In the genomic region with DNA sequence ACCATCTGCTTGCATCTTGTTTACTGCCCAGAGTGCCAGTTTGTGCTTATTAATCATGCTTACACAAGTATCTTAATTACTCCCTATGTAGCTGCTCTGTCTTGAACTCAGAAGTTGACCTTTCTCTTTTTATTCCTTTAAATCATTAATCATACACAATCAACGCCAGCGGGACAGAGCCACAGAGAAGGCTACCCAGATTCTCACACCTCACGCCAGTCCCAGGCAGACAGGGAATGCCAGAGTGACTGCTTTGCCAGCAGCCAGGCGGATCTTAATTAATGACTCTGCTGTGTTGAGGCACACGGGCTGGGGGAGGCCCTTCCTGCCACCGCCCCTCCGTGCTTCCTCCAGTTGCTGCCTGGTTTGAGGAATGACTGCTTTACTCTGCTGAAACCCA, we compare ENCODE assay signal across 26 cellular contexts.
DNase-seq lines count a peak whose midpoint lies in the region; ATAC-seq, FAIRE-seq and TF ChIP-seq lines count a peak whose summit lies in the region.
"Had no signal": no experiment of that assay in that cellular context is flagged by ENCODE, and none has a peak within 500 bp of the region (broad histone marks: within the 10 kb centered on the region; RNA-seq: fewer than 3 reads in every experiment).

No MANE protein-coding gene starts in this region.

- 23% methylated on average over 7 of the region's 7 CpGs for WGBS in mesenchymal stem cell

- no peaks in the 10 kb centered on the region for H4K20me1 ChIP-seq in astrocyte (ENCODE audit: insufficient read depth, low read length)

- TF ChIP-seq CTCF in astrocyte (IDR thresholded peaks at IDR 0.05; ENCODE audit: insufficient read depth, low read depth, low read length) = no peak
- no peak for TF ChIP-seq CTCF in thoracic aorta (IDR thresholded peaks at IDR 0.05)
- TF ChIP-seq CTCF in dorsolateral prefrontal cortex (IDR thresholded peaks at IDR 0.05 in 54 of 56, conservative IDR thresholded peaks at IDR 0.05 in 2 of 56; ENCODE audit: low read depth in 1 of 56, partially characterized antibody in 56 of 56) = no peak

- H4K91ac ChIP-seq in mesenchymal stem cell (ENCODE audit: low read length) = peak overlapping the region; percentile 19

- H2AFZ ChIP-seq in astrocyte (ENCODE audit: low read depth, low read length) (no peak overlapping the region), mesenchymal stem cell (ENCODE audit: low read depth, low read length) (no peak overlapping the region)
- H2AFZ ChIP-seq: GM23338, PC-9 had no signal

- no peak overlapping the region for H3K27ac Mint-ChIP-seq in astrocyte (ENCODE audit: unreplicated experiment)
- H3K27ac Mint-ChIP-seq in activated naive CD4-positive, alpha-beta T cell treated with anti-CD3 and anti-CD28 coated beads, Interleukin-2, amount 10 ng/mL, durations not matched to agents 7 days and 5 days = no peak overlapping the region
- H3K27ac Mint-ChIP-seq: activated B cell treated with CpG ODN at 0.5 μM for 24 hours; activated CD8-positive, alpha-beta T cell treated with anti-CD3 and anti-CD28 coated beads for 36 hours; GM23338; stimulated activated naive B cell treated with anti-CD40 and anti-IgM and Interleukin-4, amounts not matched to agents 10 μg/mL and 1 μg/mL and 100 μg/mL, for 72 hours had no signal

- H3K27ac ChIP-seq in astrocyte (ENCODE audit: low read depth, low read length) (no peak overlapping the region), mesenchymal stem cell (ENCODE audit: low read length, poor library complexity, severe bottlenecking) (no peak overlapping the region), thoracic aorta (peak overlapping the region; percentile 67 to 97), dorsolateral prefrontal cortex (no peak overlapping the region)
- H3K27ac ChIP-seq: neutrophil, PC-9, tibial nerve had no signal

- peaks cover 3% of the 10 kb centered on the region for H3K9me3 Mint-ChIP-seq in astrocyte (ENCODE audit: unreplicated experiment)
- H3K9me3 Mint-ChIP-seq in activated naive CD4-positive, alpha-beta T cell treated with anti-CD3 and anti-CD28 coated beads, Interleukin-2, amount 10 ng/mL, durations not matched to agents 7 days and 5 days = no peaks in the 10 kb centered on the region
- H3K9me3 Mint-ChIP-seq: activated B cell treated with CpG ODN at 0.5 μM for 24 hours; activated CD8-positive, alpha-beta T cell treated with anti-CD3 and anti-CD28 coated beads for 36 hours; GM23338 had no signal

- peak overlapping the region; percentile 35 to 92 for H3K18ac ChIP-seq in mesenchymal stem cell (ENCODE audit: low read depth in 1 of 2, low read length in 2 of 2)

- H3K4me1 ChIP-seq in astrocyte (ENCODE audit: insufficient read depth, low read length) (peaks cover under 1% of the 10 kb centered on the region), mesenchymal stem cell (ENCODE audit: control insufficient read depth, insufficient read depth, low read depth, low read length) (no peaks in the 10 kb centered on the region), thoracic aorta (ENCODE audit: control insufficient read depth in 1 of 2, low read depth in 2 of 2) (peaks cover 48 to 92% of the 10 kb centered on the region in 2 donors)

- no peak overlapping the region for H2BK120ac ChIP-seq in mesenchymal stem cell (ENCODE audit: low read depth, low read length)

- H3K36me3 ChIP-seq in astrocyte (ENCODE audit: insufficient read depth, low read length) (no peaks in the 10 kb centered on the region), mesenchymal stem cell (ENCODE audit: control insufficient read depth in 1 of 2, insufficient read depth in 2 of 2, low read depth in 1 of 2, low read length in 2 of 2) (no peaks in the 10 kb centered on the region), thoracic aorta (no peaks in the 10 kb centered on the region)
- H3K36me3 ChIP-seq: neutrophil, tibial nerve had no signal

- intact Hi-C loops in dorsolateral prefrontal cortex (cut with DNase I) = no loop called here

- no peaks in the 10 kb centered on the region for H3K36me3 Mint-ChIP-seq in astrocyte (ENCODE audit: low read depth, unreplicated experiment)
- H3K36me3 Mint-ChIP-seq in activated naive CD4-positive, alpha-beta T cell treated with anti-CD3 and anti-CD28 coated beads, Interleukin-2, amount 10 ng/mL, durations not matched to agents 7 days and 5 days = no peaks in the 10 kb centered on the region
- H3K36me3 Mint-ChIP-seq: stimulated activated naive B cell treated with anti-CD40 and anti-IgM and Interleukin-4, amounts not matched to agents 10 μg/mL and 1 μg/mL and 100 μg/mL, for 72 hours had no signal

- no peak overlapping the region for H3K4me3 ChIP-seq in astrocyte (ENCODE audit: insufficient read depth, low read depth, low read length)
- H3K4me3 ChIP-seq in mesenchymal stem cell (ENCODE audit: insufficient read depth in 1 of 2, low read depth in 1 of 2, low read length in 2 of 2) = no peak overlapping the region
- no peak overlapping the region for H3K4me3 ChIP-seq in thoracic aorta
- no peak overlapping the region for H3K4me3 ChIP-seq in dorsolateral prefrontal cortex
- H3K4me3 ChIP-seq: GM23338, PC-9, tibial nerve had no signal

- H3K4me2 ChIP-seq in astrocyte (ENCODE audit: low read length) (no peak overlapping the region), mesenchymal stem cell (ENCODE audit: low read length, poor library complexity, severe bottlenecking) (no peak overlapping the region)
- H3K4me2 ChIP-seq: GM23338, PC-9 had no signal

- H3K79me2 ChIP-seq in astrocyte (ENCODE audit: insufficient read depth, low read length) = no peaks in the 10 kb centered on the region

- H3K27me3 ChIP-seq in astrocyte (ENCODE audit: insufficient read depth, low read length) = peaks cover 23% of the 10 kb centered on the region
- H3K27me3 ChIP-seq in mesenchymal stem cell (ENCODE audit: control insufficient read depth in 1 of 2, insufficient read depth in 1 of 2, low read length in 2 of 2) = peaks cover 0 to 39% of the 10 kb centered on the region in 2 experiments
- no peaks in the 10 kb centered on the region for H3K27me3 ChIP-seq in thoracic aorta (replicated peaks; ENCODE audit: insufficient read depth)
- peaks cover 0 to 21% (median 0%) of the 10 kb centered on the region in 45 donors for H3K27me3 ChIP-seq in dorsolateral prefrontal cortex
- H3K27me3 ChIP-seq: neutrophil, tibial nerve had no signal

- peaks cover 20% of the 10 kb centered on the region for H3K27me3 Mint-ChIP-seq in astrocyte (ENCODE audit: low read depth, unreplicated experiment)
- H3K27me3 Mint-ChIP-seq in activated naive CD4-positive, alpha-beta T cell treated with anti-CD3 and anti-CD28 coated beads, Interleukin-2, amount 10 ng/mL, durations not matched to agents 7 days and 5 days = no peaks in the 10 kb centered on the region

- DNase-seq in NCI-H1694 (lab: John Stamatoyannopoulos, UW) = peak; percentile 45
- DNase-seq in astrocyte (ENCODE audit: low read depth) = peak; percentile 65
- peak; percentile 29 for DNase-seq in mesenchymal stem cell
- DNase-seq in thoracic aorta (ENCODE audit: low spot score) = no peak
- no peak for DNase-seq in dorsolateral prefrontal cortex
- no peak for DNase-seq in activated naive CD4-positive, alpha-beta T cell treated with anti-CD3 and anti-CD28 coated beads, Interleukin-2, amount 10 ng/mL, durations not matched to agents 7 days and 5 days
- DNase-seq: activated B cell treated with CpG ODN at 0.5 μM for 24 hours; activated CD8-positive, alpha-beta T cell treated with anti-CD3 and anti-CD28 coated beads for 36 hours; activated naive CD4-positive, alpha-beta T cell treated with anti-CD3 and anti-CD28 coated beads, Interleukin-2, amount 50 U/mL, for 16 hours; activated T-cell treated with anti-CD3 and anti-CD28 coated beads, Interleukin-2, amount 50 U/mL, for 1 hour; cortex of kidney; EL; NCI-H1092 treated with DMSO at 0.1 percent for 48 hours; PC-9; SIG-M5; stimulated activated naive B cell treated with anti-CD40 and anti-IgM and Interleukin-4, amounts not matched to agents 10 μg/mL and 1 μg/mL and 100 μg/mL, for 72 hours; T-helper 2 cell had no signal

- no peak overlapping the region for H2BK15ac ChIP-seq in mesenchymal stem cell (ENCODE audit: low read depth, poor library complexity, severe bottlenecking)

- peak overlapping the region in 1 of 2 experiments; percentile 85 for H3K4ac ChIP-seq in mesenchymal stem cell (ENCODE audit: low read depth in 1 of 2, low read length in 2 of 2)

- H2AK5ac ChIP-seq in mesenchymal stem cell (ENCODE audit: low read length, severe bottlenecking) = no peak overlapping the region

- no peak overlapping the region for H4K8ac ChIP-seq in mesenchymal stem cell (ENCODE audit: low read length)

- peak overlapping the region in 1 of 2 experiments; percentile 99 for H2BK12ac ChIP-seq in mesenchymal stem cell (ENCODE audit: low read length in 2 of 2)

- H3K9ac ChIP-seq in astrocyte (ENCODE audit: low read length) = no peak overlapping the region
- no peak overlapping the region for H3K9ac ChIP-seq in mesenchymal stem cell (ENCODE audit: low read length)

- no peak overlapping the region for H3K23ac ChIP-seq in mesenchymal stem cell (ENCODE audit: low read length in 2 of 2)

- FAIRE-seq in astrocyte (lab: Jason Lieb, UNC) = no peak
- FAIRE-seq: endothelial cell of umbilical vein, frontal cortex, GM18507 had no signal

- H3K79me1 ChIP-seq in mesenchymal stem cell (replicated peaks; ENCODE audit: low read length, poor library complexity, severe bottlenecking) = no peaks in the 10 kb centered on the region

- no peak overlapping the region for H3K14ac ChIP-seq in mesenchymal stem cell (ENCODE audit: low read length in 2 of 2)

- H3K4me1 Mint-ChIP-seq in astrocyte (ENCODE audit: low read depth, unreplicated experiment) = no peaks in the 10 kb centered on the region
- no peaks in the 10 kb centered on the region for H3K4me1 Mint-ChIP-seq in activated naive CD4-positive, alpha-beta T cell treated with anti-CD3 and anti-CD28 coated beads, Interleukin-2, amount 10 ng/mL, durations not matched to agents 7 days and 5 days
- H3K4me1 Mint-ChIP-seq: activated B cell treated with CpG ODN at 0.5 μM for 24 hours; stimulated activated naive B cell treated with anti-CD40 and anti-IgM and Interleukin-4, amounts not matched to agents 10 μg/mL and 1 μg/mL and 100 μg/mL, for 72 hours had no signal

- H2BK5ac ChIP-seq in mesenchymal stem cell (ENCODE audit: low read depth, low read length, poor library complexity, severe bottlenecking) = no peak overlapping the region

- ATAC-seq in thoracic aorta (ENCODE audit: insufficient number of reproducible peaks, low FRiP score, low read depth) (no peak), GM18909 (IDR thresholded peaks at IDR 0.05; ENCODE audit: poor library complexity, unreplicated experiment) (no peak), HG03571 (IDR thresholded peaks at IDR 0.05; ENCODE audit: unreplicated experiment) (no peak)
- ATAC-seq: activated CD8-positive, alpha-beta T cell treated with anti-CD3 and anti-CD28 coated beads for 36 hours; GM23338; sciatic nerve; stimulated activated naive B cell treated with anti-CD40 and anti-IgM and Interleukin-4, amounts not matched to agents 10 μg/mL and 1 μg/mL and 100 μg/mL, for 72 hours had no signal

- H3K9me3 ChIP-seq in astrocyte (ENCODE audit: insufficient read depth, low read depth, low read length) (no peaks in the 10 kb centered on the region), mesenchymal stem cell (ENCODE audit: control insufficient read depth, low read length) (no peaks in the 10 kb centered on the region), thoracic aorta (no peaks in the 10 kb centered on the region)
- H3K9me3 ChIP-seq: neutrophil, tibial nerve had no signal

- no peak overlapping the region for H3K4me3 Mint-ChIP-seq in astrocyte (ENCODE audit: unreplicated experiment)
- no peak overlapping the region for H3K4me3 Mint-ChIP-seq in activated naive CD4-positive, alpha-beta T cell treated with anti-CD3 and anti-CD28 coated beads, Interleukin-2, amount 10 ng/mL, durations not matched to agents 7 days and 5 days
- H3K4me3 Mint-ChIP-seq: activated B cell treated with CpG ODN at 0.5 μM for 24 hours; activated CD8-positive, alpha-beta T cell treated with anti-CD3 and anti-CD28 coated beads for 36 hours; GM23338; stimulated activated naive B cell treated with anti-CD40 and anti-IgM and Interleukin-4, amounts not matched to agents 10 μg/mL and 1 μg/mL and 100 μg/mL, for 72 hours had no signal

- CTCF ChIA-PET in activated naive CD4-positive, alpha-beta T cell treated with anti-CD3 and anti-CD28 coated beads, Interleukin-2, amount 10 ng/mL, durations not matched to agents 7 days and 5 days (lab: Charles Lee) = no interaction called here

Comparison
In these comparisons a context has a peak if more than half of its experiments do, and no peak if none do; other contexts are left out.
1. DNase-seq: peak in NCI-H1694 (single experiment), astrocyte (single experiment) and mesenchymal stem cell (single experiment); none in thoracic aorta (single experiment), dorsolateral prefrontal cortex (0 of 10) and activated naive CD4-positive, alpha-beta T cell treated with anti-CD3 and anti-CD28 coated beads, Interleukin-2, amount 10 ng/mL, durations not matched to agents 7 days and 5 days (single experiment).
2. H3K27ac ChIP-seq: peak in thoracic aorta (2 of 2); none in astrocyte (single experiment), mesenchymal stem cell (single experiment) and dorsolateral prefrontal cortex (0 of 59).